In genomic region chr13:113864303-113864890, GRCh38 we compare ENCODE assay signal across 8 cellular contexts. TPM values are rescaled to one million over a fixed set of nuclear protein-coding genes. Genes with fewer than 3 reads are reported as not detected.
DNase-seq lines count a peak whose midpoint lies in the region; ATAC-seq, FAIRE-seq and TF ChIP-seq lines count a peak whose summit lies in the region.

No MANE protein-coding gene starts in this region.

- H3K56ac ChIP-seq in mesendoderm (ENCODE audit: low read length), result peak overlapping the region; percentile 85

- H3K79me1 ChIP-seq in mesendoderm (ENCODE audit: low read length), result no peaks in the 10 kb centered on the region

- H3K9me3 ChIP-seq in aorta (ENCODE audit: control insufficient read depth, low read length), result no peaks in the 10 kb centered on the region

- H3K4me1 ChIP-seq in mesendoderm (ENCODE audit: control insufficient read depth, low read depth, low read length) (peaks cover 15% of the 10 kb centered on the region), aorta (ENCODE audit: control insufficient read depth in 1 of 2, insufficient read depth in 2 of 2, low read length in 2 of 2) (no peaks in the 10 kb centered on the region)

- H2AK5ac ChIP-seq in mesendoderm (ENCODE audit: low read length), result no peak overlapping the region

- ATAC-seq in Right ventricle myocardium superior (ENCODE audit: poor library complexity) (peak; percentile 2), Right ventricle myocardium inferior (no peak), aorta (ENCODE audit: low FRiP score) (no peak), HG02885 (IDR thresholded peaks at IDR 0.05; ENCODE audit: poor library complexity, unreplicated experiment) (no peak), GM19395 (IDR thresholded peaks at IDR 0.05; ENCODE audit: unreplicated experiment) (no peak)

- H3K36me3 ChIP-seq in bronchial epithelial cell (ENCODE audit: control insufficient read depth, insufficient read depth, low read length), result peaks cover 4% of the 10 kb centered on the region
- H3K36me3 ChIP-seq in mesendoderm (ENCODE audit: control insufficient read depth, insufficient read depth, low read length), result no peaks in the 10 kb centered on the region
- no peaks in the 10 kb centered on the region for H3K36me3 ChIP-seq in aorta (ENCODE audit: control insufficient read depth in 1 of 2, insufficient read depth in 2 of 2, low read length in 1 of 2)

- DNase-seq in Right ventricle myocardium superior, result peak; percentile 47
- DNase-seq in Right ventricle myocardium inferior (ENCODE audit: missing footprints), result no peak
- peak; percentile 19 for DNase-seq in bronchial epithelial cell (ENCODE audit: low read depth)
- no peak for DNase-seq in mesendoderm
- DNase-seq in aorta, result peak in 1 of 2 donors; percentile 57
- DNase-seq in H4 (ENCODE audit: low spot score), result no peak

- FAIRE-seq in bronchial epithelial cell (lab: Jason Lieb, UNC), result no peak

- H4K5ac ChIP-seq in mesendoderm (ENCODE audit: low read length), result no peak overlapping the region

- H2BK120ac ChIP-seq in mesendoderm (ENCODE audit: low read depth, low read length), result peak overlapping the region; percentile 36

- WGBS in mesendoderm (ENCODE audit: extremely low coverage, insufficient coverage, low lambda C conversion rate), result no CpG with 5 or more reads among the region's 10 CpGs
- 3% methylated on average over 10 of the region's 10 CpGs for WGBS in aorta, 2 donors

- peak overlapping the region; percentile 59 for H3K4me2 ChIP-seq in mesendoderm (ENCODE audit: low read length)

- no peaks in the 10 kb centered on the region for H3K79me2 ChIP-seq in mesendoderm (ENCODE audit: control insufficient read depth, insufficient read depth, low read length)

- H4K8ac ChIP-seq in mesendoderm (ENCODE audit: low read depth, low read length), result no peak overlapping the region

- intact Hi-C loops in Right ventricle myocardium superior (cut with DNase I), result no loop called here
- intact Hi-C loops in Right ventricle myocardium inferior (cut with DNase I), result loop anchor here (1.0 to 5.0 kb wide), 2 partner anchors 18 to 38 kb away; no protein-coding TSS in a partner anchor
- intact Hi-C loops in aorta (cut with DNase I), result loop anchor here (5.0 kb wide), 4 partner anchors 33 to 73 kb away; no protein-coding TSS in a partner anchor

- H3K23ac ChIP-seq in mesendoderm (ENCODE audit: low read length), result no peak overlapping the region

- no peak overlapping the region for H2BK5ac ChIP-seq in mesendoderm (ENCODE audit: low read length)

- H3K27ac ChIP-seq in mesendoderm (ENCODE audit: low read depth, low read length), result no peak overlapping the region
- peak overlapping the region in 1 of 2 donors; percentile 22 for H3K27ac ChIP-seq in aorta (ENCODE audit: low read depth in 1 of 2, low read length in 2 of 2)

- H3K18ac ChIP-seq in mesendoderm (ENCODE audit: low read length), result no peak overlapping the region

- no peak for TF ChIP-seq CTCF in bronchial epithelial cell (IDR thresholded peaks at IDR 0.05; ENCODE audit: insufficient read depth, low read length, severe bottlenecking)

- H3K27me3 ChIP-seq in bronchial epithelial cell (ENCODE audit: control insufficient read depth, insufficient read depth, low read length) (no peaks in the 10 kb centered on the region), mesendoderm (ENCODE audit: insufficient read depth, low read length, poor library complexity) (peaks cover 8% of the 10 kb centered on the region), aorta (ENCODE audit: control insufficient read depth in 1 of 2, insufficient read depth in 2 of 2, low read length in 1 of 2) (no peaks in the 10 kb centered on the region)

- no peak overlapping the region for H2BK15ac ChIP-seq in mesendoderm (replicated peaks; ENCODE audit: low read depth)

- H3K9ac ChIP-seq in mesendoderm (ENCODE audit: low read length), result peak overlapping the region; percentile 27

- peak overlapping the region; percentile 66 for H3K4me3 ChIP-seq in bronchial epithelial cell (ENCODE audit: low read depth, low read length)
- peak overlapping the region; percentile 26 for H3K4me3 ChIP-seq in mesendoderm (ENCODE audit: low read length)
- H3K4me3 ChIP-seq in aorta (ENCODE audit: low read length in 2 of 2), result peak overlapping the region; percentile 77 to 95

- H3K4ac ChIP-seq in mesendoderm (ENCODE audit: low read depth, low read length), result no peak overlapping the region

RNA-seq across cellular contexts. Expression of gene GAS6, which starts 0.5 kb away (rescaled TPM):
- 181 TPM for total RNA-seq in Right ventricle myocardium superior
- 189 TPM for total RNA-seq in Right ventricle myocardium inferior
- 41.3 and 70.0 TPM in 2 replicates for total RNA-seq in bronchial epithelial cell
- polyA plus RNA-seq in mesendoderm (2013, experiment 1 of 2), result 3.6 TPM
- polyA plus RNA-seq in mesendoderm (2013, experiment 2 of 2), result 3.8 TPM
- total RNA-seq in aorta, result 100 to 1,000 TPM; 317 to 348 TPM
- 100 to 1,000 TPM; 244 to 509 TPM for polyA plus RNA-seq in aorta
- total RNA-seq in H4 (2014; rRNA removed; shearing (Covaris generic)), result 5.9 and 6.4 TPM in 2 replicates

Comparison
In these comparisons a context has a peak if more than half of its experiments do, and no peak if none do; other contexts are left out.
1. DNase-seq: peak in Right ventricle myocardium superior (single experiment) and bronchial epithelial cell (single experiment); none in Right ventricle myocardium inferior (single experiment), mesendoderm (single experiment) and H4 (single experiment).
2. H3K4me3 ChIP-seq: peak in every context shown above with its lines; median percentile 86 in aorta; 66 in bronchial epithelial cell; 26 in mesendoderm.